9 cellular contexts compared by ENCODE assay signal in genomic region chr4:6019316-6020263, GRCh38. TPM values are rescaled to one million over a fixed set of nuclear protein-coding genes. Genes with fewer than 3 reads are reported as not detected.
DNase-seq lines count a peak whose midpoint lies in the region; ATAC-seq and TF ChIP-seq lines count a peak whose summit lies in the region.
"Had no signal": no experiment of that assay in that cellular context is flagged by ENCODE, and none has a peak within 500 bp of the region (broad histone marks: within the 10 kb centered on the region; RNA-seq: fewer than 3 reads in every experiment).

No MANE protein-coding gene starts in this region.

- H4K20me1 ChIP-seq in GM23338 (replicated peaks; ENCODE audit: insufficient read depth) = no peaks in the 10 kb centered on the region

- no peaks in the 10 kb centered on the region for H3K9me3 Mint-ChIP-seq in GM23338

- H3K4me3 Mint-ChIP-seq in GM23338 = peak overlapping the region; percentile 3; the same call in 1 of the 3 replicates

- no peaks in the 10 kb centered on the region for H3K79me2 ChIP-seq in GM23338 (replicated peaks; ENCODE audit: insufficient read depth)

- peaks cover 7% of the 10 kb centered on the region for H3K27me3 Mint-ChIP-seq in GM23338 (ENCODE audit: insufficient read depth, low read depth, poor library complexity)

- H3K9me2 ChIP-seq in GM23338 (ENCODE audit: insufficient read depth) = no peaks in the 10 kb centered on the region

- DNase-seq in activated CD4-positive, alpha-beta T cell treated with anti-CD3 and anti-CD28 coated beads for 24 hours (ENCODE audit: low read depth in 2 of 2) = peak; percentile 3 to 18
- no peak for DNase-seq in activated CD4-positive, alpha-beta T cell treated with anti-CD3 and anti-CD28 coated beads, Interleukin-2, amount 50 U/mL, for 4 hours
- DNase-seq in GM23338 (ENCODE audit: low spot score) (peak; percentile 95), OCI-M1 (lab: John Stamatoyannopoulos, UW) (peak; percentile 48), coronary artery (ENCODE audit: low spot score) (no peak), mucosa of descending colon (peak in 1 of 3 donors; percentile 48), NOMO-1 treated with DMSO at 0.1 percent for 48 hours (lab: John Stamatoyannopoulos, UW; ENCODE audit: unreplicated experiment) (no peak)

- no peaks in the 10 kb centered on the region; the same call in 2 of the 3 replicates for H3K36me3 Mint-ChIP-seq in GM23338 (ENCODE audit: low read depth)

- H3K4me3 ChIP-seq in GM23338 (no peak overlapping the region), coronary artery (no peak overlapping the region), mucosa of descending colon (no peak overlapping the region)

- H3K27ac Mint-ChIP-seq in GM23338 = no peak overlapping the region

- H3K4me2 ChIP-seq in GM23338 = no peak overlapping the region

- ATAC-seq in GM23338 (peak; percentile 84), mucosa of descending colon (peak; percentile 54), GM19395 (IDR thresholded peaks at IDR 0.05; ENCODE audit: unreplicated experiment) (no peak)

- 0 out of 2 replicates have a peak, but pooled peaks cover 4% of the 10 kb centered on the region for H3F3A ChIP-seq in GM23338 (replicated peaks; ENCODE audit: low read depth)

- no peaks in the 10 kb centered on the region for H3K27me3 ChIP-seq in GM23338 (ENCODE audit: insufficient read depth)

- peak; percentile 80 to 95 for TF ChIP-seq CTCF in GM23338 (conservative IDR thresholded peaks at IDR 0.05; ENCODE audit: low read depth in 2 of 2)
- TF ChIP-seq CTCF in coronary artery (IDR thresholded peaks at IDR 0.05) = peak; percentile 73
- TF ChIP-seq CTCF in mucosa of descending colon (IDR thresholded peaks at IDR 0.05) = peak; percentile 68

- H3K27ac ChIP-seq in GM23338 (ENCODE audit: low read depth) = no peak overlapping the region
- H3K27ac ChIP-seq in coronary artery = no peak overlapping the region
- H3K27ac ChIP-seq: epithelial cell of prostate had no signal

- H3K4me1 ChIP-seq in GM23338 (ENCODE audit: insufficient read depth) = no peaks in the 10 kb centered on the region
- H3K4me1 ChIP-seq in mucosa of descending colon (ENCODE audit: low read depth) = no peaks in the 10 kb centered on the region

- H2AFZ ChIP-seq in GM23338 = peak overlapping the region; percentile 2

- no peaks in the 10 kb centered on the region for H3K36me3 ChIP-seq in GM23338 (ENCODE audit: insufficient read depth)
- no peaks in the 10 kb centered on the region for H3K36me3 ChIP-seq in mucosa of descending colon (ENCODE audit: low read depth)

- H3K9me3 ChIP-seq in mucosa of descending colon = no peaks in the 10 kb centered on the region

- H3K4me1 Mint-ChIP-seq in GM23338 = peaks cover 23% of the 10 kb centered on the region

- intact Hi-C loops in mucosa of descending colon (cut with DNase I, micrococcal nuclease) = no loop called here

TF ChIP-seq in GM23338, 12 proteins besides CTCF, POLR2A, EP300 and RAD21 (continues in another document):
- no peak for TF ChIP-seq NANOG (IDR thresholded peaks at IDR 0.05; ENCODE audit: borderline replicate concordance)
- TF ChIP-seq EZH2 (IDR thresholded peaks at IDR 0.05; ENCODE audit: low read depth, unreplicated experiment) = no peak
- TF ChIP-seq CREB1 (CRISPR knock-in tag; IDR thresholded peaks at IDR 0.05; ENCODE audit: low read depth) = no peak
- no peak for TF ChIP-seq REST (IDR thresholded peaks at IDR 0.05; ENCODE audit: unreplicated experiment)
- no peak for TF ChIP-seq JUNB (IDR thresholded peaks at IDR 0.05; ENCODE audit: unreplicated experiment)
- no peak for TF ChIP-seq ZNF462 (CRISPR knock-in tag; IDR thresholded peaks at IDR 0.05)
- no peak for TF ChIP-seq EZH2phosphoT487 (IDR thresholded peaks at IDR 0.05; ENCODE audit: unreplicated experiment)
- no peak for TF ChIP-seq POLR2AphosphoS5 (IDR thresholded peaks at IDR 0.05; ENCODE audit: low read depth)
- no peak for TF ChIP-seq STAT1 (IDR thresholded peaks at IDR 0.05; ENCODE audit: unreplicated experiment)
- TF ChIP-seq ZNF114 (CRISPR knock-in tag; IDR thresholded peaks at IDR 0.05) = no peak
- TF ChIP-seq ZNF331 (CRISPR knock-in tag; IDR thresholded peaks at IDR 0.05; ENCODE audit: low read depth) = no peak

RNA-seq across cellular contexts. Expression of gene C4orf50, which starts 1.4 kb away (rescaled TPM):
- 0.19 and 0.31 TPM in 2 replicates for total RNA-seq in GM23338 (2014; rRNA removed; shearing (Covaris generic))
- 0.06 TPM in 1 of 2 replicates, not detected in the other for polyA plus RNA-seq in GM23338 (2016; fragmentation: Nextera tagmentation; extraction: Ambion mirVana)
- total RNA-seq in mucosa of descending colon = under 1 TPM; 0.07 to 0.73 (median 0.09) TPM

Comparison
In these comparisons a context has a peak if more than half of its experiments do, and no peak if none do; other contexts are left out.
1. DNase-seq: peak in activated CD4-positive, alpha-beta T cell treated with anti-CD3 and anti-CD28 coated beads for 24 hours (2 of 2), GM23338 (single experiment) and OCI-M1 (single experiment); none in activated CD4-positive, alpha-beta T cell treated with anti-CD3 and anti-CD28 coated beads, Interleukin-2, amount 50 U/mL, for 4 hours (0 of 2), coronary artery (single experiment) and NOMO-1 treated with DMSO at 0.1 percent for 48 hours (single experiment).
2. Peak in every context shown above with its lines, with median percentiles within 50 percentile points of each other: CTCF ChIP-seq.